ENCODE assay signal across 1 cellular context in genomic region chr2:37926635-37927034, GRCh38.
TF ChIP-seq lines count a peak whose summit lies in the region.

No MANE protein-coding gene starts in this region.

TF ChIP-seq in GM12878, 131 proteins besides CTCF, POLR2A, EP300 and RAD21 (continued from another document):
- TF ChIP-seq CEBPZ (IDR thresholded peaks at IDR 0.05; ENCODE audit: low read depth, low read length) = no peak
- TF ChIP-seq IRF3 (IDR thresholded peaks at IDR 0.05) = no peak
- TF ChIP-seq SREBF1 (IDR thresholded peaks at IDR 0.05; ENCODE audit: low read length) = no peak
